ENCODE assay signal across 8 cellular contexts in genomic region chr17:47099987-47100711, GRCh38.
DNase-seq lines count a peak whose midpoint lies in the region; ATAC-seq and TF ChIP-seq lines count a peak whose summit lies in the region.

No MANE protein-coding gene starts in this region.

- peak overlapping the region; percentile 92 for H3K27ac Mint-ChIP-seq in activated T-helper 17 cell treated with anti-CD3 and anti-CD28 coated beads, Interleukin-2, amount 50 U/mL, for 72 hours
- H3K27ac Mint-ChIP-seq in natural killer cell = peak overlapping the region; percentile 90 to 92

- peaks cover 5% of the 10 kb centered on the region for H3K4me1 Mint-ChIP-seq in activated T-helper 17 cell treated with anti-CD3 and anti-CD28 coated beads, Interleukin-2, amount 50 U/mL, for 72 hours
- peaks cover 12 to 18% of the 10 kb centered on the region in 2 donors for H3K4me1 Mint-ChIP-seq in natural killer cell

- peak overlapping the region; percentile 89 for H3K4me3 Mint-ChIP-seq in activated T-helper 17 cell treated with anti-CD3 and anti-CD28 coated beads, Interleukin-2, amount 50 U/mL, for 72 hours
- H3K4me3 Mint-ChIP-seq in natural killer cell = peak overlapping the region; percentile 100

- DNase-seq in EH (ENCODE audit: low read depth) (peak; percentile 92), GOT3 (lab: John Stamatoyannopoulos, UW) (peak; percentile 70), LHCN-M2 (ENCODE audit: low read depth) (peak; percentile 89), RPMI7951 (ENCODE audit: low read depth) (peak; percentile 89), fibroblast of peridontal ligament (ENCODE audit: extremely low read depth) (peak; percentile 87), natural killer cell (peak; percentile 92)
- DNase-seq in stimulated activated naive CD4-positive, alpha-beta T cell (lab: John Stamatoyannopoulos, UW) = peak; percentile 74 to 89 (median 87)

- no peak for TF ChIP-seq CTCF in natural killer cell (IDR thresholded peaks at IDR 0.05)

- H3K27me3 Mint-ChIP-seq in activated T-helper 17 cell treated with anti-CD3 and anti-CD28 coated beads, Interleukin-2, amount 50 U/mL, for 72 hours = no peaks in the 10 kb centered on the region
- no peaks in the 10 kb centered on the region for H3K27me3 Mint-ChIP-seq in natural killer cell (ENCODE audit: low read depth in 2 of 2)

- H3K9me3 Mint-ChIP-seq in activated T-helper 17 cell treated with anti-CD3 and anti-CD28 coated beads, Interleukin-2, amount 50 U/mL, for 72 hours = no peaks in the 10 kb centered on the region
- no peaks in the 10 kb centered on the region for H3K9me3 Mint-ChIP-seq in natural killer cell

- ATAC-seq in activated T-helper 17 cell treated with anti-CD3 and anti-CD28 coated beads, Interleukin-2, amount 50 U/mL, for 72 hours (replicated peaks) = peak; percentile 100
- ATAC-seq in natural killer cell = peak; percentile 99 to 100 (median 99)

- peaks cover 6% of the 10 kb centered on the region for H3K36me3 Mint-ChIP-seq in activated T-helper 17 cell treated with anti-CD3 and anti-CD28 coated beads, Interleukin-2, amount 50 U/mL, for 72 hours (ENCODE audit: low read depth)
- no peaks in the 10 kb centered on the region for H3K36me3 Mint-ChIP-seq in natural killer cell

- intact Hi-C loops in natural killer cell (cut with micrococcal nuclease) = no loop called here

Comparison
In these comparisons a context has a peak if more than half of its experiments do, and no peak if none do; other contexts are left out.
1. Peak in every context shown above with its lines: DNase-seq and ATAC-seq.